In genomic region chr11:69442807-69443137, GRCh38 we compare ENCODE assay signal across 2 cellular contexts.
TF ChIP-seq lines count a peak whose summit lies in the region.

No MANE protein-coding gene starts in this region.

TF ChIP-seq in A549, 52 proteins besides CTCF, POLR2A, EP300 and RAD21 (continued from another document):
- peak; percentile 55 for TF ChIP-seq MAX (IDR thresholded peaks at IDR 0.05)
- no peak for TF ChIP-seq GATA3 (IDR thresholded peaks at IDR 0.05; ENCODE audit: borderline replicate concordance)

TF ChIP-seq in H1, 55 proteins besides CTCF, POLR2A, EP300 and RAD21:
- TF ChIP-seq, protein P1, sequence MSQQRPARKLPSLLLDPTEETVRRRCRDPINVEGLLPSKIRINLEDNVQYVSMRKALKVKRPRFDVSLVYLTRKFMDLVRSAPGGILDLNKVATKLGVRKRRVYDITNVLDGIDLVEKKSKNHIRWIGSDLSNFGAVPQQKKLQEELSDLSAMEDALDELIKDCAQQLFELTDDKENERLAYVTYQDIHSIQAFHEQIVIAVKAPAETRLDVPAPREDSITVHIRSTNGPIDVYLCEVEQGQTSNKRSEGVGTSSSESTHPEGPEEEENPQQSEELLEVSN (IDR thresholded peaks at IDR 0.05), result peak; percentile 46; the same call in 1 of the 2 replicates
- TF ChIP-seq GABPA (IDR thresholded peaks at IDR 0.05; ENCODE audit: borderline replicate concordance, insufficient read depth, low read length) (no peak), MAX (IDR thresholded peaks at IDR 0.05) (peak; percentile 76), EZH2 (IDR thresholded peaks at IDR 0.05; ENCODE audit: low read depth, low read length, severe bottlenecking) (peak; percentile 41), HDAC2 (IDR thresholded peaks at IDR 0.05; ENCODE audit: borderline replicate concordance in 1 of 2, low read depth in 2 of 2, low read length in 2 of 2) (no peak)
TF ChIP-seq in H1: peak in this region for 3.
